Comparison of ENCODE assay signal across 19 cellular contexts in genomic region chr15:100215843-100216169, GRCh38.
A peak's percentile ranks its signal among the peaks of the same experiment; 100 is the strongest.
DNase-seq lines count a peak whose midpoint lies in the region; ATAC-seq, FAIRE-seq and TF ChIP-seq lines count a peak whose summit lies in the region.
"Had no signal": no experiment of that assay in that cellular context is flagged by ENCODE, and none has a peak within 500 bp of the region (broad histone marks: within the 10 kb centered on the region; RNA-seq: fewer than 3 reads in every experiment).

No MANE protein-coding gene starts in this region.

- DNase-seq in adrenal gland (no peak), left cardiac atrium (no peak), gastrocnemius medialis (no peak), urothelium cell line (ENCODE audit: low spot score) (no peak), NCI-H146 treated with DMSO at 0.1 percent for 48 hours (lab: John Stamatoyannopoulos, UW; ENCODE audit: unreplicated experiment) (no peak), pons (ENCODE audit: low spot score) (no peak)
- DNase-seq: CD8-positive, alpha-beta memory T cell; DMS79 treated with DMSO at 0.1 percent for 48 hours; H9; NCI-H1105 treated with DMSO at 0.1 percent for 48 hours; NCI-H1930; NCI-H2171 treated with DMSO at 0.1 percent for 48 hours; NCI-H446 treated with DMSO at 0.1 percent for 48 hours; RPMI8226 had no signal

- H3K27me3 ChIP-seq in adrenal gland: no peaks in the 10 kb centered on the region
- no peaks in the 10 kb centered on the region for H3K27me3 ChIP-seq in liver (ENCODE audit: control insufficient read depth in 4 of 4, insufficient read depth in 4 of 4, low read length in 3 of 4)
- no peaks in the 10 kb centered on the region for H3K27me3 ChIP-seq in gastrocnemius medialis
- H3K27me3 ChIP-seq: BLaER1 had no signal

- WGBS in adrenal gland, 4 donors: 65 to 84% (median 80%) methylated on average over 2 to 3 of the region's 3 CpGs
- 58% methylated on average over 3 of the region's 3 CpGs for WGBS in liver

- FAIRE-seq in urothelium cell line (lab: Jason Lieb, UNC): no peak
- FAIRE-seq: D721Med had no signal

- TF ChIP-seq POLR2A in adrenal gland (IDR thresholded peaks at IDR 0.05): no peak
- TF ChIP-seq POLR2A in gastrocnemius medialis (IDR thresholded peaks at IDR 0.05): no peak

- H3K9me3 ChIP-seq in adrenal gland (replicated peaks in 1 of 3) (no peaks in the 10 kb centered on the region), liver (ENCODE audit: control insufficient read depth in 4 of 4, low read length in 3 of 4) (no peaks in the 10 kb centered on the region), gastrocnemius medialis (no peaks in the 10 kb centered on the region)
- H3K9me3 ChIP-seq: BLaER1 had no signal

- no peaks in the 10 kb centered on the region for H3K36me3 ChIP-seq in adrenal gland (replicated peaks in 1 of 2)
- peaks cover 0 to 2% (median 0%) of the 10 kb centered on the region in 4 donors for H3K36me3 ChIP-seq in liver (ENCODE audit: control insufficient read depth in 4 of 4, insufficient read depth in 3 of 4, low read depth in 1 of 4, low read length in 3 of 4)
- no peaks in the 10 kb centered on the region for H3K36me3 ChIP-seq in gastrocnemius medialis
- H3K36me3 ChIP-seq: BLaER1 had no signal

- no peak overlapping the region for H3K4me3 ChIP-seq in adrenal gland
- no peak overlapping the region for H3K4me3 ChIP-seq in liver (ENCODE audit: low read depth in 1 of 3, low read length in 3 of 3)
- H3K4me3 ChIP-seq in gastrocnemius medialis: no peak overlapping the region
- H3K4me3 ChIP-seq: BLaER1 had no signal

- TF ChIP-seq CTCF in adrenal gland (IDR thresholded peaks at IDR 0.05) (no peak), liver (IDR thresholded peaks at IDR 0.05; ENCODE audit: low read depth, low read length, missing input control) (no peak), gastrocnemius medialis (IDR thresholded peaks at IDR 0.05 in 4 of 5, conservative IDR thresholded peaks at IDR 0.05 in 1 of 5) (no peak)

- in situ Hi-C loops in gastrocnemius medialis (cut with MboI; ENCODE audit: low sequenced_read_pairs in 4 of 4): no loop called here

- intact Hi-C loops in adrenal gland (cut with DNase I) (loop anchor here in 1 of 2 donors (5.0 kb wide), 1 partner anchor 121 kb away; no protein-coding TSS in a partner anchor), left cardiac atrium (cut with DNase I) (no loop called here), gastrocnemius medialis (cut with DNase I; ENCODE audit: low total_unique reads) (no loop called here)

- H3K4me1 ChIP-seq in adrenal gland (replicated peaks in 1 of 2): peaks cover 13 to 15% of the 10 kb centered on the region in 2 donors
- H3K4me1 ChIP-seq in liver (ENCODE audit: control insufficient read depth in 4 of 4, insufficient read depth in 4 of 4, low read length in 3 of 4): peaks cover 13 to 61% (median 58%) of the 10 kb centered on the region in 4 donors
- peaks cover 0 to 6% of the 10 kb centered on the region in 2 donors for H3K4me1 ChIP-seq in gastrocnemius medialis

- peak; percentile 34 to 69 for ATAC-seq in left cardiac atrium
- no peak for ATAC-seq in gastrocnemius medialis
- ATAC-seq in HG03280 (IDR thresholded peaks at IDR 0.05; ENCODE audit: unreplicated experiment): no peak

- H3K9ac ChIP-seq in liver (ENCODE audit: low read depth in 1 of 2, low read length in 2 of 2): no peak overlapping the region
- H3K9ac ChIP-seq: BLaER1 had no signal

- TF ChIP-seq RAD21 in liver (IDR thresholded peaks at IDR 0.05): no peak

- H3K27ac ChIP-seq in adrenal gland (peak overlapping the region in 4 of 5 donors; percentile 5 to 74 (median 64)), liver (ENCODE audit: low read depth in 1 of 2, low read length in 2 of 2) (peak overlapping the region; percentile 49 to 79), gastrocnemius medialis (peak overlapping the region in 3 of 4 donors; percentile 5 to 44 (median 9))
- H3K27ac ChIP-seq: BLaER1, HL-60 had no signal

TF ChIP-seq in liver, 16 proteins besides CTCF, POLR2A, EP300 and RAD21:
- TF ChIP-seq RXRA (IDR thresholded peaks at IDR 0.05): no peak
- no peak for TF ChIP-seq MAX (IDR thresholded peaks at IDR 0.05)
- no peak for TF ChIP-seq HNF4A (conservative IDR thresholded peaks at IDR 0.05)
- TF ChIP-seq SP1 (IDR thresholded peaks at IDR 0.05): no peak
- TF ChIP-seq NR2F2 (IDR thresholded peaks at IDR 0.05): no peak
- TF ChIP-seq YY1 (IDR thresholded peaks at IDR 0.05): no peak
- no peak for TF ChIP-seq EGR1 (IDR thresholded peaks at IDR 0.05; ENCODE audit: low read depth in 2 of 2)

Comparison
In these comparisons a context has a peak if more than half of its experiments do, and no peak if none do; other contexts are left out.
1. H3K27ac ChIP-seq: peak in every context shown above with its lines; median percentile 64 in liver; 64 in adrenal gland; 9 in gastrocnemius medialis.
2. ATAC-seq: peak in left cardiac atrium (2 of 2); none in gastrocnemius medialis (0 of 2) and HG03280 (single experiment).